In genomic region chr17:61410555-61411089, GRCh38 we compare ENCODE assay signal across 8 cellular contexts. TPM values are rescaled to one million over a fixed set of nuclear protein-coding genes. Genes with fewer than 3 reads are reported as not detected.
DNase-seq lines count a peak whose midpoint lies in the region; ATAC-seq and TF ChIP-seq lines count a peak whose summit lies in the region.

No MANE protein-coding gene starts in this region.

- 4 to 15% methylated on average over 33 to 48 of the region's 48 CpGs for WGBS in lung, 2 donors

- peaks cover 0 to 9% of the 10 kb centered on the region in 2 donors for H3K36me3 ChIP-seq in lung (ENCODE audit: control insufficient read depth in 2 of 2, insufficient read depth in 2 of 2, low read length in 2 of 2)

- H3K9me3 Mint-ChIP-seq in activated CD4-positive, alpha-beta T cell treated with anti-CD3 and anti-CD28 coated beads, Interleukin-2, amount 10 ng/mL, durations not matched to agents 24 days and 14 days: no peaks in the 10 kb centered on the region

- H3K36me3 Mint-ChIP-seq in activated CD4-positive, alpha-beta T cell treated with anti-CD3 and anti-CD28 coated beads, Interleukin-2, amount 10 ng/mL, durations not matched to agents 24 days and 14 days (ENCODE audit: low read depth): peaks cover 2% of the 10 kb centered on the region

- H3K27me3 ChIP-seq in lung (ENCODE audit: control insufficient read depth, insufficient read depth): no peaks in the 10 kb centered on the region

- peaks cover 61% of the 10 kb centered on the region for H3K27me3 Mint-ChIP-seq in activated CD4-positive, alpha-beta T cell treated with anti-CD3 and anti-CD28 coated beads, Interleukin-2, amount 10 ng/mL, durations not matched to agents 24 days and 14 days

- TF ChIP-seq CTCF in AG09319 (IDR thresholded peaks at IDR 0.05; ENCODE audit: low read depth, low read length): peak; percentile 56
- TF ChIP-seq CTCF in lung (IDR thresholded peaks at IDR 0.05; ENCODE audit: control extremely low read depth, extremely low read depth): peak; percentile 24

- no peak overlapping the region for H3K27ac Mint-ChIP-seq in activated CD4-positive, alpha-beta T cell treated with anti-CD3 and anti-CD28 coated beads, Interleukin-2, amount 10 ng/mL, durations not matched to agents 24 days and 14 days

- intact Hi-C loops in activated CD4-positive, alpha-beta T cell treated with anti-CD3 and anti-CD28 coated beads, Interleukin-2, amount 10 ng/mL, durations not matched to agents 24 days and 14 days (cut with micrococcal nuclease): loop anchor here (5.0 to 10.0 kb wide), 3 partner anchors 174 to 652 kb away; no protein-coding TSS in a partner anchor

- no peak overlapping the region for H3K4me3 ChIP-seq in lung

- peak overlapping the region; percentile 37 to 54 for H3K27ac ChIP-seq in lung (ENCODE audit: low read depth in 1 of 2, low read length in 1 of 2)

- peaks cover 0 to 7% of the 10 kb centered on the region in 2 donors for H3K4me1 ChIP-seq in lung (ENCODE audit: control insufficient read depth in 2 of 2, insufficient read depth in 2 of 2, low read length in 2 of 2)

- H3K4me1 Mint-ChIP-seq in activated CD4-positive, alpha-beta T cell treated with anti-CD3 and anti-CD28 coated beads, Interleukin-2, amount 10 ng/mL, durations not matched to agents 24 days and 14 days: peaks cover 11% of the 10 kb centered on the region

- peak; percentile 80 for DNase-seq in AG09319 (ENCODE audit: extremely low read depth, low read depth)
- DNase-seq in HUDEP-2 (lab: John Stamatoyannopoulos, UW; ENCODE audit: unreplicated experiment in 76 of 76): peak in 45 of 76 experiments; percentile 5 to 78 (median 43)
- peak; percentile 90 for DNase-seq in activated CD4-positive, alpha-beta T cell treated with anti-CD3 and anti-CD28 coated beads, Interleukin-2, amount 10 ng/mL, durations not matched to agents 24 days and 14 days
- DNase-seq in dermis blood vessel endothelial cell: peak; percentile 84
- peak; percentile 78 for DNase-seq in lung (ENCODE audit: low spot score)
- peak; percentile 47 to 77 (median 52) for DNase-seq in stimulated activated CD4-positive, alpha-beta T cell treated with anti-CD3 and anti-CD28 coated beads, TNF-alpha, amount 100 ng/mL, for 48 hours (ENCODE audit: low read depth in 3 of 3)
- no peak for DNase-seq in NCI-H446 treated with DMSO at 0.1 percent for 48 hours (lab: John Stamatoyannopoulos, UW)

- ATAC-seq in lung (ENCODE audit: insufficient read depth, low FRiP score) (no peak), GM21526 (IDR thresholded peaks at IDR 0.05; ENCODE audit: low FRiP score, unreplicated experiment) (no peak)

- peak overlapping the region; percentile 62 for H3K4me3 Mint-ChIP-seq in activated CD4-positive, alpha-beta T cell treated with anti-CD3 and anti-CD28 coated beads, Interleukin-2, amount 10 ng/mL, durations not matched to agents 24 days and 14 days

- H3K9me3 ChIP-seq in lung (ENCODE audit: control insufficient read depth in 2 of 2, insufficient read depth in 1 of 2, low read length in 1 of 2): no peaks in the 10 kb centered on the region

RNA-seq across cellular contexts. Expression of gene TBX2, which starts 11.0 kb away (rescaled TPM):
- total RNA-seq in activated CD4-positive, alpha-beta T cell treated with anti-CD3 and anti-CD28 coated beads, Interleukin-2, amount 10 ng/mL, durations not matched to agents 24 days and 14 days: not detected in 2 replicates
- total RNA-seq in dermis blood vessel endothelial cell: 0.09 and 0.34 TPM in 2 replicates
- 100 to 1,000 TPM; 106 to 155 TPM for total RNA-seq in lung
- polyA plus RNA-seq in lung: 10 to 100 TPM; 44.5 to 52.2 TPM

RNA-seq across cellular contexts. Expression of gene TBX4, which starts 41.6 kb away (rescaled TPM):
- total RNA-seq in activated CD4-positive, alpha-beta T cell treated with anti-CD3 and anti-CD28 coated beads, Interleukin-2, amount 10 ng/mL, durations not matched to agents 24 days and 14 days: not detected in 2 replicates
- total RNA-seq in dermis blood vessel endothelial cell: not detected in 2 replicates
- 10 to 100 TPM; 28.7 to 53.7 TPM for total RNA-seq in lung
- 10 to 100 TPM in 1 of 2 donors, 1 to 10 TPM in 1; 6.1 to 15.3 TPM for polyA plus RNA-seq in lung

Comparison
In these comparisons a context has a peak if more than half of its experiments do, and no peak if none do; other contexts are left out.
1. RNA of gene TBX2, which starts 11.0 kb away (total RNA-seq): 106 to 155 TPM in lung; 0.09 to 0.34 TPM in dermis blood vessel endothelial cell and not detected in activated CD4-positive, alpha-beta T cell treated with anti-CD3 and anti-CD28 coated beads, Interleukin-2, amount 10 ng/mL, durations not matched to agents 24 days and 14 days; every median in the first group is over 10 times any median in the second.
2. RNA of gene TBX4, which starts 41.6 kb away (total RNA-seq): 28.7 to 53.7 TPM in lung; not detected in activated CD4-positive, alpha-beta T cell treated with anti-CD3 and anti-CD28 coated beads, Interleukin-2, amount 10 ng/mL, durations not matched to agents 24 days and 14 days and not detected in dermis blood vessel endothelial cell; every median in the first group is over 10 times any median in the second.